In genomic region chrX:830532-830931, GRCh38 we compare ENCODE assay signal across 25 cellular contexts.
"Had no signal": no experiment of that assay in that cellular context is flagged by ENCODE, and none has a peak within 500 bp of the region (broad histone marks: within the 10 kb centered on the region; RNA-seq: fewer than 3 reads in every experiment).

No MANE protein-coding gene starts in this region.

- H3K36me3 Mint-ChIP-seq: activated CD8-positive, alpha-beta memory T cell treated with anti-CD3 and anti-CD28 coated beads, Interleukin-2, amount 10 ng/mL, durations not matched to agents 7 days and 5 days; activated naive CD4-positive, alpha-beta T cell treated with anti-CD3 and anti-CD28 coated beads, Interleukin-2, amount 50 U/mL, for 72 hours had no signal

- H3K9me3 Mint-ChIP-seq: activated T-cell treated with anti-CD3 and anti-CD28 coated beads, Interleukin-2, amount 50 U/mL, for 24 hours had no signal

- H3K36me3 ChIP-seq: ascending aorta, WERI-Rb-1 had no signal

- H3K9me3 ChIP-seq: ascending aorta, body of pancreas had no signal

- H3K27ac ChIP-seq: ascending aorta, body of pancreas, WERI-Rb-1 had no signal

- DNase-seq: activated CD4-positive, alpha-beta T cell treated with anti-CD3 and anti-CD28 coated beads for 4 hours; activated CD4-positive, alpha-beta T cell treated with anti-CD3 and anti-CD28 coated beads, Interleukin-2, amount 50 U/mL, for 48 hours; activated CD8-positive, alpha-beta memory T cell treated with anti-CD3 and anti-CD28 coated beads, Interleukin-2, amount 10 ng/mL, durations not matched to agents 7 days and 5 days; activated effector memory CD4-positive, alpha-beta T cell treated with anti-CD3 and anti-CD28 coated beads, Interleukin-2, amount 50 U/mL, for 16 hours; activated naive CD4-positive, alpha-beta T cell treated with Interleukin-2 at 50 U/mL for 16 hours; activated naive CD8-positive, alpha-beta T cell treated with anti-CD3 and anti-CD28 coated beads, Interleukin-2, amount 50 U/mL, for 24 hours; activated T-cell treated with anti-CD3 and anti-CD28 coated beads, Interleukin-2, amount 50 U/mL, for 24 hours; amniotic stem cell; body of pancreas; central memory CD4-positive, alpha-beta T cell; Karpas-422; NCI-H1105 treated with DMSO at 0.1 percent for 48 hours; NCI-H1436 treated with DMSO at 0.1 percent for 48 hours; NCI-H187; NCI-H2081; NCI-H510A treated with DMSO at 0.1 percent for 48 hours; PC-3; SHP77 treated with DMSO at 0.1 percent for 48 hours; T-helper 9 cell; WERI-Rb-1 had no signal

- H3K4me3 Mint-ChIP-seq: activated CD8-positive, alpha-beta memory T cell treated with anti-CD3 and anti-CD28 coated beads, Interleukin-2, amount 10 ng/mL, durations not matched to agents 7 days and 5 days; activated naive CD8-positive, alpha-beta T cell treated with anti-CD3 and anti-CD28 coated beads, Interleukin-2, amount 50 U/mL, for 24 hours; activated T-cell treated with anti-CD3 and anti-CD28 coated beads, Interleukin-2, amount 50 U/mL, for 24 hours; activated T-helper 1 cell treated with anti-CD3 and anti-CD28 coated beads, Interleukin-12 subunit alpha, Interleukin-12 subunit beta, Interleukin-2, Interleukin-4 antibody, amounts not matched to agents 30 ng/mL and 10 ng/mL and 1 ng/mL, durations not matched to agents 14 hours and 24 hours and 36 hours; T-helper 1 cell treated with Interleukin-12 subunit alpha and Interleukin-12 subunit beta and Interleukin-4 antibody, amounts not matched to agents 30 μg/mL and 1 μg/mL, for 36 hours had no signal

- H3K27me3 ChIP-seq: ascending aorta, body of pancreas had no signal

- H3K4me1 Mint-ChIP-seq: activated CD8-positive, alpha-beta memory T cell treated with anti-CD3 and anti-CD28 coated beads, Interleukin-2, amount 10 ng/mL, durations not matched to agents 7 days and 5 days; activated naive CD8-positive, alpha-beta T cell treated with anti-CD3 and anti-CD28 coated beads, Interleukin-2, amount 50 U/mL, for 24 hours had no signal

- H3K27ac Mint-ChIP-seq: activated CD8-positive, alpha-beta memory T cell treated with anti-CD3 and anti-CD28 coated beads, Interleukin-2, amount 10 ng/mL, durations not matched to agents 7 days and 5 days; activated naive CD4-positive, alpha-beta T cell treated with anti-CD3 and anti-CD28 coated beads, Interleukin-2, amount 50 U/mL, for 72 hours; activated naive CD8-positive, alpha-beta T cell treated with anti-CD3 and anti-CD28 coated beads, Interleukin-2, amount 50 U/mL, for 24 hours; activated T-cell treated with anti-CD3 and anti-CD28 coated beads, Interleukin-2, amount 50 U/mL, for 24 hours; activated T-helper 1 cell treated with anti-CD3 and anti-CD28 coated beads, Interleukin-12 subunit alpha, Interleukin-12 subunit beta, Interleukin-2, Interleukin-4 antibody, amounts not matched to agents 30 ng/mL and 10 ng/mL and 1 ng/mL, durations not matched to agents 14 hours and 24 hours and 36 hours; T-helper 1 cell treated with Interleukin-12 subunit alpha and Interleukin-12 subunit beta and Interleukin-4 antibody, amounts not matched to agents 30 μg/mL and 1 μg/mL, for 36 hours had no signal

- H3K4me3 ChIP-seq: ascending aorta, body of pancreas had no signal

- ATAC-seq: activated CD4-positive, CD25-positive, alpha-beta regulatory T cell treated with anti-CD3 and anti-CD28 coated beads, Interleukin-2, amount 50 U/mL, for 24 hours; activated CD8-positive, alpha-beta memory T cell treated with anti-CD3 and anti-CD28 coated beads, Interleukin-2, amount 10 ng/mL, durations not matched to agents 7 days and 5 days; activated naive CD4-positive, alpha-beta T cell treated with anti-CD3 and anti-CD28 coated beads, Interleukin-2, amount 50 U/mL, for 72 hours; activated naive CD8-positive, alpha-beta T cell treated with anti-CD3 and anti-CD28 coated beads, Interleukin-2, amount 50 U/mL, for 24 hours; body of pancreas; PC-3 had no signal

- H3K4me1 ChIP-seq: ascending aorta, body of pancreas had no signal

- H3K27me3 Mint-ChIP-seq: activated CD8-positive, alpha-beta memory T cell treated with anti-CD3 and anti-CD28 coated beads, Interleukin-2, amount 10 ng/mL, durations not matched to agents 7 days and 5 days; activated naive CD8-positive, alpha-beta T cell treated with anti-CD3 and anti-CD28 coated beads, Interleukin-2, amount 50 U/mL, for 24 hours; activated T-cell treated with anti-CD3 and anti-CD28 coated beads, Interleukin-2, amount 50 U/mL, for 24 hours had no signal
